Comparison of ENCODE assay signal across 8 cellular contexts in the genomic region with DNA sequence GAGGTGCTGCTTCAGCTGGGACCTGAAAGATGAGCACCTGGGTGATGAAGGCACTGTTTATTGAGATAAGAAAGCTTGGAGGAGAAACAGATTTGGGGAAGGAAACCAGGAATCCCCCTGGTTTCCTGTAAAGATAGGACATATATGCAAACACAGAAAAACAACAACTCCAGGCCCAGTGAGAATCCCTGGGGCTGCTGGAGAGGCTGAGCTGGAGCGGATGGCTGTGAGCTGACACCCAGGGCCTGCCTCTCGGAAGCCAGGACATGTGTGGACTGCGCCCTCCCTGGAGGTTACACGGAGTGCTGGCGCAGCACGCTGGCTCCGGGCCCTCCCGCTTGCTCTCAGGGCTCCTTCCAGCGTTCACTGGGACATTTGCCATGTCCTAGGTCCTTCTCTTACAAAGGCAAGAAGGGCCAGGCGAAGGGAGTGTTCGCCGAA. TPM values are rescaled to one million over a fixed set of nuclear protein-coding genes. Genes with fewer than 3 reads are reported as not detected.
DNase-seq lines count a peak whose midpoint lies in the region; ATAC-seq and TF ChIP-seq lines count a peak whose summit lies in the region.

No MANE protein-coding gene starts in this region.

- 29 to 41% (median 39%) methylated on average over 5 to 12 of the region's 12 CpGs for WGBS in heart left ventricle, 4 donors

- peaks cover 0 to 30% (median 15%) of the 10 kb centered on the region in 12 donors for H3K4me1 ChIP-seq in heart left ventricle

- TF ChIP-seq POLR2A in heart left ventricle (IDR thresholded peaks at IDR 0.05) = no peak

- DNase-seq in ELF-1 (ENCODE audit: low read depth, low spot score) (peak; percentile 28), amygdala (lab: John Stamatoyannopoulos, UW) (peak in 48 of 56 donors; percentile 8 to 81 (median 54)), heart left ventricle (peak; percentile 88 to 93 (median 90)), sciatic nerve (ENCODE audit: low spot score) (peak; percentile 85), NCI-H187 (lab: John Stamatoyannopoulos, UW) (no peak)
- DNase-seq in stimulated activated CD4-positive, alpha-beta T cell treated with anti-CD3 and anti-CD28 coated beads, Interleukin-1b, Interleukin-23, amount 100 ng/mL, for 48 hours = no peak
- DNase-seq in stimulated activated naive CD4-positive, alpha-beta T cell treated with Interleukin-2 at 50 U/mL for 16 hours (lab: John Stamatoyannopoulos, UW) = no peak

- peak overlapping the region; percentile 68 to 94 (median 90) for H3K27ac ChIP-seq in heart left ventricle

- peaks cover 0 to 28% (median 0%) of the 10 kb centered on the region in 9 donors for H3K27me3 ChIP-seq in heart left ventricle

- TF ChIP-seq CTCF in heart left ventricle (IDR thresholded peaks at IDR 0.05) = peak in 4 of 12 donors; percentile 29 to 46 (median 40)

- peak; percentile 95 to 97 (median 97) for ATAC-seq in heart left ventricle
- ATAC-seq in sciatic nerve = peak; percentile 94
- ATAC-seq in GM18868 (IDR thresholded peaks at IDR 0.05; ENCODE audit: unreplicated experiment) = no peak

- no peaks in the 10 kb centered on the region for H3K9me3 ChIP-seq in heart left ventricle

- no peaks in the 10 kb centered on the region for H3K36me3 ChIP-seq in heart left ventricle

- H3K4me3 ChIP-seq in heart left ventricle = peak overlapping the region in 8 of 12 donors; percentile 13 to 42 (median 32)

- intact Hi-C loops in heart left ventricle (cut with DNase I) (loop anchor here in 5 of 10 donors (1.0 to 10.0 kb wide), 11 partner anchors 33 to 85 kb away; a partner anchor contains a TSS), sciatic nerve (cut with DNase I) (no loop called here)

RNA-seq across cellular contexts. Expression of a gene that starts 57.5 kb away (rescaled TPM):
- 10 to 100 TPM; 31.1 to 89.2 (median 65.0) TPM for total RNA-seq in heart left ventricle
- 10 to 100 TPM; 46.3 to 65.7 TPM for polyA plus RNA-seq in heart left ventricle
- total RNA-seq in sciatic nerve = 62.5 TPM

Comparison
In these comparisons a context has a peak if more than half of its experiments do, and no peak if none do; other contexts are left out.
1. DNase-seq: peak in ELF-1 (single experiment), amygdala (48 of 56), heart left ventricle (5 of 5) and sciatic nerve (single experiment); none in stimulated activated CD4-positive, alpha-beta T cell treated with anti-CD3 and anti-CD28 coated beads, Interleukin-1b, Interleukin-23, amount 100 ng/mL, for 48 hours (single experiment), NCI-H187 (0 of 2) and stimulated activated naive CD4-positive, alpha-beta T cell treated with Interleukin-2 at 50 U/mL for 16 hours (single experiment).